8 cellular contexts compared by ENCODE assay signal in the genomic region with DNA sequence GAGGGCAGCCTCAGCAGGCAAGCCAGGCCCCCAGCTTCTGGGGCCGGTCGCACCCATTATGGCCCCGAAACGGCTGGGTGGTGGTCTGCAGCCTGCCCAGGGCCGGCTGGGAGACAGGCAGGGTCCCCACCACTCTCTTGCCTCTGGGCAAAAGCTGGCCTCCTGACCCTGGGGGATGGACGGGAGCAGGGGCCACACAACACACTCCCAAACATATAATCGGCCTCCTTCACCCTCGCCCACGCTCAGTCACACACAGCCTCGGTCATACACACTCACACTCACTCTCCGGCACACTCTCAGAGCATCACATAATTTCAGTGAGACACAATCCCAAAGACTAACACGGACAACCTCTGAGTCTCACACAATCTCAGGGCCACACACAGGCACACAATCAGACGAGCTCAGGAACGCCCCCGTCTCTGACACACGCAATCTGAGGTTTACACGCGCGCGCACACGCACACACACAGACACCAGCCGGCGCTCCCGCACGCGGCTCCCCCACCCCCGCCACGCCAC. TPM values are rescaled to one million over a fixed set of nuclear protein-coding genes. Genes with fewer than 3 reads are reported as not detected.
A peak's percentile ranks its signal among the peaks of the same experiment; 100 is the strongest.
DNase-seq lines count a peak whose midpoint lies in the region; ATAC-seq and TF ChIP-seq lines count a peak whose summit lies in the region.

No MANE protein-coding gene starts in this region.

- peak overlapping the region; percentile 96 for H3K4me3 Mint-ChIP-seq in neural crest cell

- H4K20me1 ChIP-seq in KMS-11 (ENCODE audit: insufficient read depth): no peaks in the 10 kb centered on the region

- H3K4me2 ChIP-seq in KMS-11: peak overlapping the region; percentile 68

- peak overlapping the region; percentile 96 for H3K27ac Mint-ChIP-seq in neural crest cell (ENCODE audit: unreplicated experiment)

- peaks cover 19% of the 10 kb centered on the region for H3K4me1 Mint-ChIP-seq in neural crest cell

- H2AFZ ChIP-seq in KMS-11 (ENCODE audit: low read depth): peak overlapping the region; percentile 59; the same call in 1 of the 2 replicates

- H3K4me3 ChIP-seq in GM06990 (replicated peaks; ENCODE audit: low read depth, low read length) (peak overlapping the region; percentile 85), KMS-11 (IDR thresholded peaks at IDR 0.05; ENCODE audit: insufficient read depth, low read depth, low read length) (no peak overlapping the region), coronary artery (peak overlapping the region; percentile 78)

- H3K36me3 ChIP-seq in GM06990 (ENCODE audit: control insufficient read depth, insufficient read depth, low read length) (no peaks in the 10 kb centered on the region), KMS-11 (ENCODE audit: insufficient read depth) (no peaks in the 10 kb centered on the region)

- no peak for ATAC-seq in GM21367 (IDR thresholded peaks at IDR 0.05; ENCODE audit: unreplicated experiment)

- peaks cover 8% of the 10 kb centered on the region for H3K4me1 ChIP-seq in KMS-11 (ENCODE audit: low read depth, poor library complexity, severe bottlenecking)

- DNase-seq in GM06990 (ENCODE audit: extremely low read depth, insufficient read length) (no peak), coronary artery (ENCODE audit: low spot score) (no peak), neural crest cell (ENCODE audit: low read depth, low spot score) (peak; percentile 19), NCI-H1417 (lab: John Stamatoyannopoulos, UW) (no peak), iPS-NIHi11 (ENCODE audit: low spot score) (no peak)
- no peak for DNase-seq in activated effector memory CD4-positive, alpha-beta T cell treated with anti-CD3 and anti-CD28 coated beads, Interleukin-2, amount 50 U/mL, for 16 hours

- H3K9ac ChIP-seq in KMS-11: peak overlapping the region; percentile 74

- H3K27me3 ChIP-seq in GM06990 (replicated peaks; ENCODE audit: control insufficient read depth, insufficient read depth, low read length): no peaks in the 10 kb centered on the region
- no peaks in the 10 kb centered on the region for H3K27me3 ChIP-seq in KMS-11 (ENCODE audit: insufficient read depth, low read depth)

- TF ChIP-seq CTCF in GM06990 (IDR thresholded peaks at IDR 0.05; ENCODE audit: insufficient read depth, low read length, poor library complexity, severe bottlenecking) (no peak), KMS-11 (conservative IDR thresholded peaks at IDR 0.05; ENCODE audit: low read depth, low read length) (no peak), coronary artery (IDR thresholded peaks at IDR 0.05) (no peak), neural crest cell (conservative IDR thresholded peaks at IDR 0.05) (no peak)

- no peaks in the 10 kb centered on the region for H3K27me3 Mint-ChIP-seq in neural crest cell (ENCODE audit: low read depth)

- H3K79me2 ChIP-seq in KMS-11 (ENCODE audit: insufficient read depth, low read depth): no peaks in the 10 kb centered on the region

- H3K9me3 Mint-ChIP-seq in neural crest cell: no peaks in the 10 kb centered on the region

- peak overlapping the region; percentile 61; the same call in 1 of the 2 replicates for H3K27ac ChIP-seq in KMS-11
- H3K27ac ChIP-seq in coronary artery: peak overlapping the region; percentile 56 to 89

- no peaks in the 10 kb centered on the region for H3K36me3 Mint-ChIP-seq in neural crest cell (ENCODE audit: low read depth)

RNA-seq across cellular contexts. Expression of gene PEMT, which starts 0.6 kb away (rescaled TPM):
- 39.2 and 43.0 TPM in 2 replicates for total RNA-seq in neural crest cell
